Comparison of ENCODE assay signal across 13 cellular contexts in the genomic region with DNA sequence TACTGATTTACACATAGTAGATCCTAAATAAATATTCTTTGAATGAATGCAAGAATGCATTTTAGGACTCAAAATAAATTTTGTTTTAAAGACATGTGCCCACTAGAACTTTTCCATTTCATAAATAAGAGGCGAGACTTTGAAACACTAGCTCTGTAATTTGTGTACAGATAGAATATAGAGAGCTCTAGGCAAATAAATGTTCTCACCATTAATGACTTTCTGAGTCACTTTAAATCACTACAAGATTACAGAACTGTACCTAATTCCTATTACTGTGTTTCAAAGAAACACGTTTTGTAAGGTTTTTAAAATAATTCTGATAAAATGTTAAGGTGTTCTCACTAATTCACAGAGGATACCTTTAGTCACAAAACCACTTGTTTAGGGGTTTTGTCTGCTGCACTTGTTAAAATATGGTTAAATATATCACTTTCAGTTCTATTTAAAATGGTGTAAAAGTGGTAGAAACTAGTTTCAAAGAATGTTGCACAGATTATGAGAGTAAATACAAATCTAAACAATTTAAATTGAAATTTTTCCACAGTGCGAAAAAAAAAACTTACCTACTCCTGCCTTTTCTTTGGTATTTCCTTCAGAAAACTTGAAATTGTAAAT.
DNase-seq lines count a peak whose midpoint lies in the region; ATAC-seq and TF ChIP-seq lines count a peak whose summit lies in the region.
"Had no signal": no experiment of that assay in that cellular context is flagged by ENCODE, and none has a peak within 500 bp of the region (broad histone marks: within the 10 kb centered on the region; RNA-seq: fewer than 3 reads in every experiment).

No MANE protein-coding gene starts in this region.

- peaks cover 21% of the 10 kb centered on the region; the same call in 1 of the 2 replicates for H3K4me1 ChIP-seq in HUES6 (ENCODE audit: control insufficient read depth, insufficient read depth, low read length)
- no peaks in the 10 kb centered on the region for H3K4me1 ChIP-seq in neural progenitor cell

- no peaks in the 10 kb centered on the region for H4K20me1 ChIP-seq in neural progenitor cell (ENCODE audit: low read depth)

- peak overlapping the region; percentile 57; the same call in 1 of the 2 replicates for H3K27ac ChIP-seq in HUES6 (ENCODE audit: low read depth, low read length)
- H3K27ac ChIP-seq in neural progenitor cell: no peak overlapping the region
- H3K27ac ChIP-seq: coronary artery had no signal

- H3K4me3 ChIP-seq in HUES6 (ENCODE audit: low read depth, low read length) (no peak overlapping the region), neural progenitor cell (no peak overlapping the region)
- H3K4me3 ChIP-seq: coronary artery had no signal

- no peak overlapping the region for H2AFZ ChIP-seq in neural progenitor cell (replicated peaks)

- no peak overlapping the region for H3K9ac ChIP-seq in HUES6 (ENCODE audit: low read length)
- no peak overlapping the region for H3K9ac ChIP-seq in neural progenitor cell

- H3K36me3 ChIP-seq in HUES6 (ENCODE audit: control insufficient read depth, insufficient read depth, low read length): no peaks in the 10 kb centered on the region
- no peaks in the 10 kb centered on the region for H3K36me3 ChIP-seq in neural progenitor cell

- no peak overlapping the region for H3K4me2 ChIP-seq in neural progenitor cell

- H3K27ac Mint-ChIP-seq in stimulated activated effector memory CD8-positive, alpha-beta T cell treated with anti-CD3 and anti-CD28 coated beads, Interleukin-12 subunit alpha, Interleukin-12 subunit beta, amount 100 ng/mL, for 72 hours: no peak overlapping the region
- H3K27ac Mint-ChIP-seq in neural progenitor cell: no peak overlapping the region
- H3K27ac Mint-ChIP-seq: HFFc6 had no signal

- H3K9me3 ChIP-seq in HUES6 (ENCODE audit: control insufficient read depth, insufficient read depth, low read depth, low read length) (no peaks in the 10 kb centered on the region), neural progenitor cell (ENCODE audit: low read depth) (no peaks in the 10 kb centered on the region)

- TF ChIP-seq CTCF in neural progenitor cell (IDR thresholded peaks at IDR 0.05): no peak

- no peaks in the 10 kb centered on the region for H3F3A ChIP-seq in neural progenitor cell (ENCODE audit: low read depth)

- ATAC-seq in GM18511 (IDR thresholded peaks at IDR 0.05; ENCODE audit: unreplicated experiment) (peak; percentile 80), GM21367 (IDR thresholded peaks at IDR 0.05; ENCODE audit: unreplicated experiment) (peak; percentile 65), HG02870 (IDR thresholded peaks at IDR 0.05; ENCODE audit: unreplicated experiment) (peak; percentile 73)
- no peak for ATAC-seq in stimulated activated effector memory CD8-positive, alpha-beta T cell treated with anti-CD3 and anti-CD28 coated beads, Interleukin-12 subunit alpha, Interleukin-12 subunit beta, amount 100 ng/mL, for 72 hours

- H3K27me3 ChIP-seq in HUES6 (ENCODE audit: control insufficient read depth, insufficient read depth, low read length) (no peaks in the 10 kb centered on the region), neural progenitor cell (no peaks in the 10 kb centered on the region)

- no peaks in the 10 kb centered on the region for H3K27me3 Mint-ChIP-seq in neural progenitor cell (ENCODE audit: insufficient read depth, low read depth)

- peaks cover 12% of the 10 kb centered on the region for H3K9me3 Mint-ChIP-seq in stimulated activated effector memory CD8-positive, alpha-beta T cell treated with anti-CD3 and anti-CD28 coated beads, Interleukin-12 subunit alpha, Interleukin-12 subunit beta, amount 100 ng/mL, for 72 hours
- H3K9me3 Mint-ChIP-seq in neural progenitor cell: no peaks in the 10 kb centered on the region

- no peak overlapping the region for H3K4me3 Mint-ChIP-seq in stimulated activated effector memory CD8-positive, alpha-beta T cell treated with anti-CD3 and anti-CD28 coated beads, Interleukin-12 subunit alpha, Interleukin-12 subunit beta, amount 100 ng/mL, for 72 hours
- H3K4me3 Mint-ChIP-seq in neural progenitor cell: no peak overlapping the region
- H3K4me3 Mint-ChIP-seq: HFFc6 had no signal

- H3K79me2 ChIP-seq in neural progenitor cell (ENCODE audit: low read depth): no peaks in the 10 kb centered on the region

- H3K4me1 Mint-ChIP-seq in stimulated activated effector memory CD8-positive, alpha-beta T cell treated with anti-CD3 and anti-CD28 coated beads, Interleukin-12 subunit alpha, Interleukin-12 subunit beta, amount 100 ng/mL, for 72 hours: no peaks in the 10 kb centered on the region
- peaks cover 5% of the 10 kb centered on the region for H3K4me1 Mint-ChIP-seq in neural progenitor cell

- H3K36me3 Mint-ChIP-seq in stimulated activated effector memory CD8-positive, alpha-beta T cell treated with anti-CD3 and anti-CD28 coated beads, Interleukin-12 subunit alpha, Interleukin-12 subunit beta, amount 100 ng/mL, for 72 hours: no peaks in the 10 kb centered on the region
- no peaks in the 10 kb centered on the region for H3K36me3 Mint-ChIP-seq in neural progenitor cell

- DNase-seq in ureter (ENCODE audit: low spot score) (no peak), NCI-H1417 (lab: John Stamatoyannopoulos, UW) (no peak), neural progenitor cell (ENCODE audit: low spot score) (no peak)
- DNase-seq in stimulated activated effector memory CD8-positive, alpha-beta T cell treated with anti-CD3 and anti-CD28 coated beads, Interleukin-12 subunit alpha, Interleukin-12 subunit beta, amount 100 ng/mL, for 72 hours (ENCODE audit: low spot score in 2 of 2): no peak
- DNase-seq: ACHN, HFFc6, NCI-H1436 treated with DMSO at 0.1 percent for 48 hours, SHP77 treated with DMSO at 0.1 percent for 48 hours had no signal
